In the genomic region with DNA sequence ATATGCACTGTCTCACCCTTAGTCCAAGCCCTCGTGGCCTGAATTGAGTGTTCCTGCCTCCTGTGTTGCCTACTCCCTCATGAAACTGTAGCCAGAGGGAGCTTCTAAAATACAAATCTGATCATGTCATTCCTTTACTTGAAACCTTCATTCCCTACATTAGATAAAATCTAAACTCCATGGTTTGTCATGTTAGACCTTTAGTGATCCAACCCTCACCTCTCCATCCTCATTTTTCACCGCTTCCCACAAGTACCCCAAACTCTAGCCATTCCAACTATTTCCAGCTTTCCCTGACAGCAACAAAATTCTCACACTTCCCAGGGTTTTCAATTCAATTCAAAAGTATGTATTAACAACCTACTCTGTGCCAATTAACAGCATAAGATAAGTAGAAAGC, we compare ENCODE assay signal across 8 cellular contexts. TPM values are rescaled to one million over a fixed set of nuclear protein-coding genes. Genes with fewer than 3 reads are reported as not detected.
"Had no signal": no experiment of that assay in that cellular context is flagged by ENCODE, and none has a peak within 500 bp of the region (broad histone marks: within the 10 kb centered on the region; RNA-seq: fewer than 3 reads in every experiment).

No MANE protein-coding gene starts in this region.

- H3K9ac ChIP-seq: GM23248 had no signal

- H3K27ac ChIP-seq: GM23248 had no signal

- DNase-seq: GM23248, GOT3, H9, HCEC 1CT, KG1 had no signal

- H3K4me3 ChIP-seq: GM23248 had no signal

- H3K9me3 Mint-ChIP-seq: H9, IgD-negative memory B cell had no signal

- H2AFZ ChIP-seq: GM23248 had no signal

- H3K4me3 Mint-ChIP-seq: H9, IgD-negative memory B cell had no signal

- H3K27ac Mint-ChIP-seq: IgD-negative memory B cell had no signal

- H3K36me3 Mint-ChIP-seq: IgD-negative memory B cell had no signal

- FAIRE-seq: H54 had no signal

RNA-seq across cellular contexts. Expression of a gene that starts 18.3 kb away (rescaled TPM):
- total RNA-seq: GM23248, HT-29 had no signal
- polyA plus RNA-seq: GM23248, IgD-negative memory B cell had no signal
